Comparison of ENCODE assay signal across 18 cellular contexts in genomic region chr4:153099391-153100140, GRCh38.
A peak's percentile ranks its signal among the peaks of the same experiment; 100 is the strongest.
DNase-seq lines count a peak whose midpoint lies in the region; ATAC-seq and TF ChIP-seq lines count a peak whose summit lies in the region.
"Had no signal": no experiment of that assay in that cellular context is flagged by ENCODE, and none has a peak within 500 bp of the region (broad histone marks: within the 10 kb centered on the region; RNA-seq: fewer than 3 reads in every experiment).

No MANE protein-coding gene starts in this region.

- H3K4me2 ChIP-seq in DND-41 (ENCODE audit: insufficient read depth, low read length) (no peak overlapping the region), parathyroid adenoma (ENCODE audit: low read length) (no peak overlapping the region)
- H3K4me2 ChIP-seq: BLaER1, GM23338 had no signal

- H3K9ac ChIP-seq in DND-41 (ENCODE audit: low read depth, low read length) (no peak overlapping the region), parathyroid adenoma (no peak overlapping the region)
- H3K9ac ChIP-seq: BLaER1 had no signal

- H2AFZ ChIP-seq in DND-41 (ENCODE audit: low read depth, low read length) (no peak overlapping the region), parathyroid adenoma (peak overlapping the region; percentile 33)

- no peaks in the 10 kb centered on the region for H3K36me3 Mint-ChIP-seq in T-cell

- no peaks in the 10 kb centered on the region for H4K20me1 ChIP-seq in DND-41 (ENCODE audit: insufficient read depth, low read length)
- H4K20me1 ChIP-seq: BLaER1 had no signal

- DNase-seq in DND-41: no peak
- DNase-seq in SJCRH30: peak; percentile 62 to 67
- peak; percentile 37 for DNase-seq in left kidney (ENCODE audit: low read depth, low spot score)
- DNase-seq in NCI-H2029 treated with DMSO at 0.1 percent for 48 hours (lab: John Stamatoyannopoulos, UW): no peak
- no peak for DNase-seq in T-cell
- DNase-seq in stimulated activated CD8-positive, alpha-beta memory T cell treated with anti-CD3 and anti-CD28 coated beads, Interleukin-4, amount 100 ng/mL, for 48 hours: no peak
- DNase-seq: 8988T; AML-193; Caco-2; CD8-positive, alpha-beta memory T cell; DMS53; H9 had no signal

- H3K4me3 ChIP-seq in DND-41 (ENCODE audit: low read depth in 1 of 2, low read length in 2 of 2) (no peak overlapping the region), SJCRH30 (no peak overlapping the region), parathyroid adenoma (ENCODE audit: low read depth, low read length) (no peak overlapping the region)
- H3K4me3 ChIP-seq: BLaER1, GM12878, GM23338 had no signal

- no peaks in the 10 kb centered on the region for H3K27me3 ChIP-seq in DND-41 (ENCODE audit: insufficient read depth, low read length, poor library complexity)
- no peaks in the 10 kb centered on the region for H3K27me3 ChIP-seq in SJCRH30
- no peaks in the 10 kb centered on the region for H3K27me3 ChIP-seq in parathyroid adenoma (ENCODE audit: control insufficient read depth, insufficient read depth, low read length)
- H3K27me3 ChIP-seq: BLaER1 had no signal

- CTCF ChIA-PET in T-cell (lab: Charles Lee): interaction anchor here (0.7 to 2.2 kb wide), 6 partner anchors 11 to 718 kb away, joined by 3 to 9 read pairs (median 4); no protein-coding TSS in a partner anchor

- no peaks in the 10 kb centered on the region for H3K9me3 Mint-ChIP-seq in T-cell
- H3K9me3 Mint-ChIP-seq: CD8-positive, alpha-beta memory T cell; GM23338; H9 had no signal

- H3K36me3 ChIP-seq in DND-41 (ENCODE audit: insufficient read depth, low read length): no peaks in the 10 kb centered on the region
- H3K36me3 ChIP-seq in SJCRH30: no peaks in the 10 kb centered on the region
- H3K36me3 ChIP-seq in parathyroid adenoma (ENCODE audit: control insufficient read depth, insufficient read depth, low read length): no peaks in the 10 kb centered on the region
- H3K36me3 ChIP-seq: BLaER1 had no signal

- H3K27ac ChIP-seq in DND-41 (ENCODE audit: low read length) (no peak overlapping the region), SJCRH30 (peak overlapping the region; percentile 13), parathyroid adenoma (no peak overlapping the region)
- H3K27ac ChIP-seq: BLaER1, HL-60 had no signal

- TF ChIP-seq CTCF in DND-41 (IDR thresholded peaks at IDR 0.05; ENCODE audit: borderline replicate concordance, extremely low read depth, low read length, poor library complexity, severe bottlenecking) (no peak), parathyroid adenoma (IDR thresholded peaks at IDR 0.05) (no peak)

- H3K27me3 Mint-ChIP-seq in T-cell: no peaks in the 10 kb centered on the region

- H3K79me2 ChIP-seq in DND-41 (ENCODE audit: insufficient read depth, low read length) (no peaks in the 10 kb centered on the region), parathyroid adenoma (no peaks in the 10 kb centered on the region)

- H3K4me1 Mint-ChIP-seq in T-cell: peaks cover 2 to 13% (median 3%) of the 10 kb centered on the region in 3 donors

- no peak overlapping the region for H3K4me3 Mint-ChIP-seq in T-cell
- H3K4me3 Mint-ChIP-seq: CD8-positive, alpha-beta memory T cell; GM23338; H9 had no signal

- H3K9me3 ChIP-seq in DND-41 (ENCODE audit: insufficient read depth, low read length, severe bottlenecking) (no peaks in the 10 kb centered on the region), SJCRH30 (replicated peaks) (no peaks in the 10 kb centered on the region), parathyroid adenoma (ENCODE audit: control insufficient read depth, low read length) (no peaks in the 10 kb centered on the region)
- H3K9me3 ChIP-seq: Caco-2 had no signal

- peak; percentile 40; the same call in 2 of the 3 replicates for ATAC-seq in DND-41 (ENCODE audit: insufficient read depth, low read depth)
- ATAC-seq in T-cell (replicated peaks in 1 of 4): no peak
- no peak for ATAC-seq in HG03521 (IDR thresholded peaks at IDR 0.05; ENCODE audit: unreplicated experiment)
- ATAC-seq: GM12878, GM23338 had no signal

- POLR2A ChIA-PET in T-cell (lab: Charles Lee): interaction anchor here in 1 of 2 donors (0.7 kb wide), 1 partner anchor 51 kb away, joined by 3 read pairs; no protein-coding TSS in a partner anchor

- H3K4me1 ChIP-seq in DND-41 (ENCODE audit: insufficient read depth, low read length) (no peaks in the 10 kb centered on the region), SJCRH30 (peaks cover 3% of the 10 kb centered on the region; the same call in 1 of the 2 replicates), parathyroid adenoma (peaks cover 2% of the 10 kb centered on the region)
- H3K4me1 ChIP-seq: BLaER1, Caco-2 had no signal

- H3K27ac Mint-ChIP-seq in T-cell: no peak overlapping the region
- H3K27ac Mint-ChIP-seq: GM23338, H9 had no signal

Comparison
In these comparisons a context has a peak if more than half of its experiments do, and no peak if none do; other contexts are left out.
1. DNase-seq: peak in SJCRH30 (2 of 2) and left kidney (single experiment); none in DND-41 (single experiment), NCI-H2029 treated with DMSO at 0.1 percent for 48 hours (single experiment), T-cell (0 of 34) and stimulated activated CD8-positive, alpha-beta memory T cell treated with anti-CD3 and anti-CD28 coated beads, Interleukin-4, amount 100 ng/mL, for 48 hours (single experiment).